In the genomic region with DNA sequence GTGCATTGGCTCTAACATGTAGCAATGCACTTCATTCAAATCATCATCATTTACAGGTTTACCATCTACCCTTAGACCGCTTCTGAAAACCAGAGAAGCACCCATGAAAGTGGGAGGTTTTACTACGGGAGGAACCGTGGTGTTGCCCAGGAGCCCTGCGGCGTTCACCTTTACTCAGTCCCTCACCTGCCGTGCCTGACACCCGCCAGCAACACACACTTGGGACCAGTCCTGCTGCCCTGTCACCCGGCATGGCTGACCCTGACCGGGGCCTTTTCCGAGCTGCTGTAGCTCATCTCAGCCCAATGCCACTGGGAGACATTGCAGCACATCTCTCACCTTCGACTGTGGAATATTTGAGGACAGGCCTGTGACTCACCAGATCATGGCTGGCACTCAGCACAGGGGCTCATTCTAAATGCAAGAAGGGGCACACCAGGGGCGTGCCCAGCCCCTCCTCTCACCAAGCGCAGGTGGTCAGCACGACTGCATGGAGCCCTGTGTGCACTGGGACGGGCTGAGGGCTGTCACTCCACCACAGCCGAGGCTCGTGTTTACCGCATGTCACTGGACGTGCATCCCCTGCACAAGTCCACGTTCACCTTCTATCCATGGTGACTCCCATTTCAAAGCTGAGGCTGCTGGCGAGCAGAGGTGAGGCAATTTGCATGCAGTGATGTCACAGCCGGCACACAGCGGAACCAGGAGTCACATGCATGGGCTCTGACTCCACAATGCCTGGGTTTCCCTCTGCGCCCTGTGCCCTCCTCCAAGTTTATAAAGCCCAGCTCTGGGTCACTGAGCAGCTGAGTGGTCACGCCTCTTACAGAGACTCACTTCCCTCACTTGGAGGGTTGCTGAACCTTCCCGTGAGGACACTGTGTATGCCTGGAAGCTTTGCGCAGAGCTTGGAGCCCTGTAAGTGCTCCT, we compare ENCODE assay signal across 1 cellular context.
TF ChIP-seq lines count a peak whose summit lies in the region.

No MANE protein-coding gene starts in this region.

TF ChIP-seq in GM23338, 12 proteins besides CTCF, POLR2A, EP300 and RAD21 (continued from another document):
- TF ChIP-seq, protein P1, sequence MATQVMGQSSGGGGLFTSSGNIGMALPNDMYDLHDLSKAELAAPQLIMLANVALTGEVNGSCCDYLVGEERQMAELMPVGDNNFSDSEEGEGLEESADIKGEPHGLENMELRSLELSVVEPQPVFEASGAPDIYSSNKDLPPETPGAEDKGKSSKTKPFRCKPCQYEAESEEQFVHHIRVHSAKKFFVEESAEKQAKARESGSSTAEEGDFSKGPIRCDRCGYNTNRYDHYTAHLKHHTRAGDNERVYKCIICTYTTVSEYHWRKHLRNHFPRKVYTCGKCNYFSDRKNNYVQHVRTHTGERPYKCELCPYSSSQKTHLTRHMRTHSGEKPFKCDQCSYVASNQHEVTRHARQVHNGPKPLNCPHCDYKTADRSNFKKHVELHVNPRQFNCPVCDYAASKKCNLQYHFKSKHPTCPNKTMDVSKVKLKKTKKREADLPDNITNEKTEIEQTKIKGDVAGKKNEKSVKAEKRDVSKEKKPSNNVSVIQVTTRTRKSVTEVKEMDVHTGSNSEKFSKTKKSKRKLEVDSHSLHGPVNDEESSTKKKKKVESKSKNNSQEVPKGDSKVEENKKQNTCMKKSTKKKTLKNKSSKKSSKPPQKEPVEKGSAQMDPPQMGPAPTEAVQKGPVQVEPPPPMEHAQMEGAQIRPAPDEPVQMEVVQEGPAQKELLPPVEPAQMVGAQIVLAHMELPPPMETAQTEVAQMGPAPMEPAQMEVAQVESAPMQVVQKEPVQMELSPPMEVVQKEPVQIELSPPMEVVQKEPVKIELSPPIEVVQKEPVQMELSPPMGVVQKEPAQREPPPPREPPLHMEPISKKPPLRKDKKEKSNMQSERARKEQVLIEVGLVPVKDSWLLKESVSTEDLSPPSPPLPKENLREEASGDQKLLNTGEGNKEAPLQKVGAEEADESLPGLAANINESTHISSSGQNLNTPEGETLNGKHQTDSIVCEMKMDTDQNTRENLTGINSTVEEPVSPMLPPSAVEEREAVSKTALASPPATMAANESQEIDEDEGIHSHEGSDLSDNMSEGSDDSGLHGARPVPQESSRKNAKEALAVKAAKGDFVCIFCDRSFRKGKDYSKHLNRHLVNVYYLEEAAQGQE (IDR thresholded peaks at IDR 0.05; ENCODE audit: unreplicated experiment), result no peak
- TF ChIP-seq ZNF114 (CRISPR knock-in tag; IDR thresholded peaks at IDR 0.05), result no peak
- no peak for TF ChIP-seq NANOG (IDR thresholded peaks at IDR 0.05; ENCODE audit: borderline replicate concordance)
- no peak for TF ChIP-seq EZH2 (IDR thresholded peaks at IDR 0.05; ENCODE audit: low read depth, unreplicated experiment)
- TF ChIP-seq, protein P2, sequence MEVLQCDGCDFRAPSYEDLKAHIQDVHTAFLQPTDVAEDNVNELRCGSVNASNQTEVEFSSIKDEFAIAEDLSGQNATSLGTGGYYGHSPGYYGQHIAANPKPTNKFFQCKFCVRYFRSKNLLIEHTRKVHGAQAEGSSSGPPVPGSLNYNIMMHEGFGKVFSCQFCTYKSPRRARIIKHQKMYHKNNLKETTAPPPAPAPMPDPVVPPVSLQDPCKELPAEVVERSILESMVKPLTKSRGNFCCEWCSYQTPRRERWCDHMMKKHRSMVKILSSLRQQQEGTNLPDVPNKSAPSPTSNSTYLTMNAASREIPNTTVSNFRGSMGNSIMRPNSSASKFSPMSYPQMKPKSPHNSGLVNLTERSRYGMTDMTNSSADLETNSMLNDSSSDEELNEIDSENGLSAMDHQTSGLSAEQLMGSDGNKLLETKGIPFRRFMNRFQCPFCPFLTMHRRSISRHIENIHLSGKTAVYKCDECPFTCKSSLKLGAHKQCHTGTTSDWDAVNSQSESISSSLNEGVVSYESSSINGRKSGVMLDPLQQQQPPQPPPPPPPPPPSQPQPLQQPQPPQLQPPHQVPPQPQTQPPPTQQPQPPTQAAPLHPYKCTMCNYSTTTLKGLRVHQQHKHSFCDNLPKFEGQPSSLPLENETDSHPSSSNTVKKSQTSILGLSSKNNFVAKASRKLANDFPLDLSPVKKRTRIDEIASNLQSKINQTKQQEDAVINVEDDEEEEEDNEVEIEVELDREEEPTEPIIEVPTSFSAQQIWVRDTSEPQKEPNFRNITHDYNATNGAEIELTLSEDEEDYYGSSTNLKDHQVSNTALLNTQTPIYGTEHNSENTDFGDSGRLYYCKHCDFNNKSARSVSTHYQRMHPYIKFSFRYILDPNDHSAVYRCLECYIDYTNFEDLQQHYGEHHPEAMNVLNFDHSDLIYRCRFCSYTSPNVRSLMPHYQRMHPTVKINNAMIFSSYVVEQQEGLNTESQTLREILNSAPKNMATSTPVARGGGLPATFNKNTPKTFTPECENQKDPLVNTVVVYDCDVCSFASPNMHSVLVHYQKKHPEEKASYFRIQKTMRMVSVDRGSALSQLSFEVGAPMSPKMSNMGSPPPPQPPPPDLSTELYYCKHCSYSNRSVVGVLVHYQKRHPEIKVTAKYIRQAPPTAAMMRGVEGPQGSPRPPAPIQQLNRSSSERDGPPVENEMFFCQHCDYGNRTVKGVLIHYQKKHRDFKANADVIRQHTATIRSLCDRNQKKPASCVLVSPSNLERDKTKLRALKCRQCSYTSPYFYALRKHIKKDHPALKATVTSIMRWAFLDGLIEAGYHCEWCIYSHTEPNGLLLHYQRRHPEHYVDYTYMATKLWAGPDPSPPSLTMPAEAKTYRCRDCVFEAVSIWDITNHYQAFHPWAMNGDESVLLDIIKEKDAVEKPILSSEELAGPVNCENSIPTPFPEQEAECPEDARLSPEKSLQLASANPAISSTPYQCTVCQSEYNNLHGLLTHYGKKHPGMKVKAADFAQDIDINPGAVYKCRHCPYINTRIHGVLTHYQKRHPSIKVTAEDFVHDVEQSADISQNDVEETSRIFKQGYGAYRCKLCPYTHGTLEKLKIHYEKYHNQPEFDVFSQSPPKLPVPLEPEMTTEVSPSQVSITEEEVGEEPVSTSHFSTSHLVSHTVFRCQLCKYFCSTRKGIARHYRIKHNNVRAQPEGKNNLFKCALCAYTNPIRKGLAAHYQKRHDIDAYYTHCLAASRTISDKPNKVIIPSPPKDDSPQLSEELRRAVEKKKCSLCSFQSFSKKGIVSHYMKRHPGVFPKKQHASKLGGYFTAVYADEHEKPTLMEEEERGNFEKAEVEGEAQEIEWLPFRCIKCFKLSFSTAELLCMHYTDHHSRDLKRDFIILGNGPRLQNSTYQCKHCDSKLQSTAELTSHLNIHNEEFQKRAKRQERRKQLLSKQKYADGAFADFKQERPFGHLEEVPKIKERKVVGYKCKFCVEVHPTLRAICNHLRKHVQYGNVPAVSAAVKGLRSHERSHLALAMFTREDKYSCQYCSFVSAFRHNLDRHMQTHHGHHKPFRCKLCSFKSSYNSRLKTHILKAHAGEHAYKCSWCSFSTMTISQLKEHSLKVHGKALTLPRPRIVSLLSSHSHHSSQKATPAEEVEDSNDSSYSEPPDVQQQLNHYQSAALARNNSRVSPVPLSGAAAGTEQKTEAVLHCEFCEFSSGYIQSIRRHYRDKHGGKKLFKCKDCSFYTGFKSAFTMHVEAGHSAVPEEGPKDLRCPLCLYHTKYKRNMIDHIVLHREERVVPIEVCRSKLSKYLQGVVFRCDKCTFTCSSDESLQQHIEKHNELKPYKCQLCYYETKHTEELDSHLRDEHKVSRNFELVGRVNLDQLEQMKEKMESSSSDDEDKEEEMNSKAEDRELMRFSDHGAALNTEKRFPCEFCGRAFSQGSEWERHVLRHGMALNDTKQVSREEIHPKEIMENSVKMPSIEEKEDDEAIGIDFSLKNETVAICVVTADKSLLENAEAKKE (CRISPR knock-in tag; IDR thresholded peaks at IDR 0.05), result no peak
